ENCODE assay signal across 1 cellular context in genomic region chr7:66119502-66119901, GRCh38.
TF ChIP-seq lines count a peak whose summit lies in the region.

No MANE protein-coding gene starts in this region.

TF ChIP-seq in SK-N-SH, 30 proteins besides CTCF, POLR2A, EP300 and RAD21:
- TF ChIP-seq RXRA (IDR thresholded peaks at IDR 0.05; ENCODE audit: borderline replicate concordance, low read depth) (no peak), ELF1 (IDR thresholded peaks at IDR 0.05) (no peak), FOSL2 (IDR thresholded peaks at IDR 0.05; ENCODE audit: borderline replicate concordance, low read depth) (no peak), FOXJ3 (CRISPR knock-in tag; IDR thresholded peaks at IDR 0.05) (no peak), USF2 (IDR thresholded peaks at IDR 0.05; ENCODE audit: borderline replicate concordance, low read depth, low read length) (no peak), TCF12 (IDR thresholded peaks at IDR 0.05) (no peak), TAF1 (IDR thresholded peaks at IDR 0.05; ENCODE audit: borderline replicate concordance, low read depth, low read length) (no peak), NRF1 (IDR thresholded peaks at IDR 0.05; ENCODE audit: low read depth, low read length) (no peak), EZH2phosphoT487 (IDR thresholded peaks at IDR 0.05; ENCODE audit: borderline replicate concordance, low read depth) (no peak), GATA2 (CRISPR knock-in tag; IDR thresholded peaks at IDR 0.05) (no peak), RFX5 (IDR thresholded peaks at IDR 0.05; ENCODE audit: low read length) (no peak), IRF3 (IDR thresholded peaks at IDR 0.05; ENCODE audit: low read depth, low read length) (no peak), RCOR1 (IDR thresholded peaks at IDR 0.05; ENCODE audit: low read length) (no peak), POLR2AphosphoS5 (IDR thresholded peaks at IDR 0.05; ENCODE audit: low read depth, low read length) (no peak), REST (IDR thresholded peaks at IDR 0.05; ENCODE audit: low read depth, low read length) (no peak)
- TF ChIP-seq, protein P1, sequence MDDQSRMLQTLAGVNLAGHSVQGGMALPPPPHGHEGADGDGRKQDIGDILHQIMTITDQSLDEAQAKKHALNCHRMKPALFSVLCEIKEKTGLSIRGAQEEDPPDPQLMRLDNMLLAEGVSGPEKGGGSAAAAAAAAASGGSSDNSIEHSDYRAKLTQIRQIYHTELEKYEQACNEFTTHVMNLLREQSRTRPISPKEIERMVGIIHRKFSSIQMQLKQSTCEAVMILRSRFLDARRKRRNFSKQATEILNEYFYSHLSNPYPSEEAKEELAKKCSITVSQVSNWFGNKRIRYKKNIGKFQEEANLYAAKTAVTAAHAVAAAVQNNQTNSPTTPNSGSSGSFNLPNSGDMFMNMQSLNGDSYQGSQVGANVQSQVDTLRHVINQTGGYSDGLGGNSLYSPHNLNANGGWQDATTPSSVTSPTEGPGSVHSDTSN (IDR thresholded peaks at IDR 0.05), result no peak
- TF ChIP-seq, protein P2, sequence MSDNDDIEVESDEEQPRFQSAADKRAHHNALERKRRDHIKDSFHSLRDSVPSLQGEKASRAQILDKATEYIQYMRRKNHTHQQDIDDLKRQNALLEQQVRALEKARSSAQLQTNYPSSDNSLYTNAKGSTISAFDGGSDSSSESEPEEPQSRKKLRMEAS (IDR thresholded peaks at IDR 0.05; ENCODE audit: low read depth), result no peak
